Comparison of ENCODE assay signal across 14 cellular contexts in genomic region chrX:54423161-54423888, GRCh38. TPM values are rescaled to one million over a fixed set of nuclear protein-coding genes. Genes with fewer than 3 reads are reported as not detected.
DNase-seq lines count a peak whose midpoint lies in the region; TF ChIP-seq lines count a peak whose summit lies in the region.
"Had no signal": no experiment of that assay in that cellular context is flagged by ENCODE, and none has a peak within 500 bp of the region (broad histone marks: within the 10 kb centered on the region; RNA-seq: fewer than 3 reads in every experiment).

No MANE protein-coding gene starts in this region.

- no peak overlapping the region for H3K18ac ChIP-seq in H9 (ENCODE audit: insufficient read length, low read depth, low read length)

- H3K27me3 Mint-ChIP-seq in H9 (ENCODE audit: low read depth): peaks cover 6% of the 10 kb centered on the region; the same call in 1 of the 2 replicates
- H3K27me3 Mint-ChIP-seq: activated B cell treated with CpG ODN at 0.5 μM for 24 hours had no signal

- no peaks in the 10 kb centered on the region for H3K23me2 ChIP-seq in H9 (ENCODE audit: insufficient read length, low read depth, low read length, poor library complexity, severe bottlenecking)

- no peak overlapping the region for H4K5ac ChIP-seq in H9 (ENCODE audit: insufficient read length, low read depth, low read length)

- H3K27ac ChIP-seq in H9 (ENCODE audit: insufficient read length, low read depth, low read length): no peak overlapping the region
- H3K27ac ChIP-seq: SK-N-MC, transverse colon had no signal

- H3K9me3 ChIP-seq in H9 (ENCODE audit: control insufficient read depth, low read depth, low read length): peaks cover 30% of the 10 kb centered on the region
- H3K9me3 ChIP-seq: transverse colon had no signal

- H2BK20ac ChIP-seq in H9 (ENCODE audit: low read depth, low read length, poor library complexity, severe bottlenecking): no peak overlapping the region

- no peak overlapping the region for H2BK5ac ChIP-seq in H9 (ENCODE audit: insufficient read length, low read length)

- no peak overlapping the region for H2BK15ac ChIP-seq in H9 (ENCODE audit: low read depth, low read length)

- no peak overlapping the region; a peak in 1 of 5 replicates for H3K4me3 Mint-ChIP-seq in H9
- H3K4me3 Mint-ChIP-seq: activated B cell treated with CpG ODN at 0.5 μM for 24 hours; CD4-positive, alpha-beta T cell had no signal

- no peak overlapping the region for H3K14ac ChIP-seq in H9 (ENCODE audit: insufficient read depth, low read length)

- H3K56ac ChIP-seq in H9 (ENCODE audit: insufficient read length, low read depth, low read length): no peak overlapping the region

- no peak overlapping the region for H3T11ph ChIP-seq in H9 (ENCODE audit: low read length)

- H3K9me3 Mint-ChIP-seq in H9: peaks cover 66 to 72% of the 10 kb centered on the region in 2 experiments
- H3K9me3 Mint-ChIP-seq: activated B cell treated with CpG ODN at 0.5 μM for 24 hours; CD4-positive, alpha-beta T cell had no signal

- intact Hi-C loops in posterior vena cava (cut with DNase I): no loop called here

- H3K4me3 ChIP-seq in GM12865 (ENCODE audit: low read depth, low read length) (no peak overlapping the region), astrocyte of the spinal cord (ENCODE audit: low read depth, low read length) (no peak overlapping the region)
- H3K4me3 ChIP-seq: SK-N-MC, transverse colon had no signal

- no peak overlapping the region for H4K91ac ChIP-seq in H9 (ENCODE audit: insufficient read length, low read depth, low read length)

- H3K27ac Mint-ChIP-seq in H9: peak overlapping the region in 1 of 3 experiments; percentile 57; a peak in 2 of 7 replicates
- H3K27ac Mint-ChIP-seq: activated B cell treated with CpG ODN at 0.5 μM for 24 hours; CD4-positive, alpha-beta T cell had no signal

- H4K8ac ChIP-seq in H9 (replicated peaks; ENCODE audit: insufficient read length, low read depth, low read length): no peak overlapping the region

- peak; percentile 12 for DNase-seq in GM12865 (ENCODE audit: low read depth)
- peak; percentile 62 for DNase-seq in H9
- DNase-seq in astrocyte of the spinal cord (ENCODE audit: low read depth, low spot score): no peak
- DNase-seq in islet precursor cell: peak; percentile 59
- DNase-seq in SW 1271 (lab: John Stamatoyannopoulos, UW): no peak
- DNase-seq in NK-92 (lab: John Stamatoyannopoulos, UW; ENCODE audit: unreplicated experiment): no peak
- no peak for DNase-seq in DMS53 (lab: John Stamatoyannopoulos, UW)
- no peak for DNase-seq in posterior vena cava (ENCODE audit: low spot score)
- DNase-seq: activated B cell treated with CpG ODN at 0.5 μM for 24 hours; CD4-positive, alpha-beta T cell; GF-D8; stimulated activated CD4-positive, alpha-beta T cell treated with anti-CD3 and anti-CD28 coated beads, Interleukin-12 subunit alpha, Interleukin-12 subunit beta, amount 100 ng/mL, for 4 hours; transverse colon had no signal

- no peak overlapping the region for H2BK12ac ChIP-seq in H9 (ENCODE audit: insufficient read length, low read depth, low read length)

- H3K23ac ChIP-seq in H9 (ENCODE audit: insufficient read length, low read depth, low read length): no peak overlapping the region

- no peak overlapping the region for H3K9ac ChIP-seq in H9 (ENCODE audit: extremely low read depth, insufficient read length, low read length)

- no peaks in the 10 kb centered on the region for H3K27me3 ChIP-seq in H9 (ENCODE audit: insufficient read depth, low read length)
- H3K27me3 ChIP-seq: transverse colon had no signal

- no peaks in the 10 kb centered on the region for H3K79me2 ChIP-seq in H9 (ENCODE audit: insufficient read depth, low read length)

- TF ChIP-seq CTCF in GM12865 (IDR thresholded peaks at IDR 0.05; ENCODE audit: insufficient read depth, low read depth, low read length, missing control alignments) (peak; percentile 17), H9 (conservative IDR thresholded peaks at IDR 0.05) (peak; percentile 55; the same call in 2 of the 3 replicates), astrocyte of the spinal cord (IDR thresholded peaks at IDR 0.05; ENCODE audit: low read depth, low read length) (peak; percentile 9)

- H2AFZ ChIP-seq in H9 (ENCODE audit: low read length): no peak overlapping the region

- H3K36me3 Mint-ChIP-seq in H9 (ENCODE audit: insufficient read depth in 1 of 3, low read depth in 3 of 3): peaks cover 0 to 5% (median 2%) of the 10 kb centered on the region in 3 experiments; a peak in 4 of 7 replicates

- in situ Hi-C loops in astrocyte of the spinal cord (cut with HindIII; ENCODE audit: low sequenced_read_pairs): no loop called here

- no peaks in the 10 kb centered on the region for H4K20me1 ChIP-seq in H9 (ENCODE audit: control insufficient read depth, insufficient read depth, insufficient read length)

- no peaks in the 10 kb centered on the region for H3K79me1 ChIP-seq in H9 (ENCODE audit: insufficient read depth, low read depth, low read length, poor library complexity, severe bottlenecking)

- H3K4me1 ChIP-seq in H9 (ENCODE audit: insufficient read depth, low read length): no peaks in the 10 kb centered on the region
- H3K4me1 ChIP-seq: transverse colon had no signal

- no peak overlapping the region for H2AK5ac ChIP-seq in H9 (ENCODE audit: insufficient read length, low read length)

- no peak overlapping the region for H3K4ac ChIP-seq in H9 (ENCODE audit: low read depth, low read length)

- H2BK120ac ChIP-seq in H9 (ENCODE audit: low read depth, low read length, poor library complexity, severe bottlenecking): no peak overlapping the region

- WGBS in H9 (ENCODE audit: extremely low coverage, insufficient read length, low lambda C conversion rate): no CpG with 5 or more reads among the region's 14 CpGs

- H3K4me2 ChIP-seq in H9 (ENCODE audit: insufficient read depth, insufficient read length, low read length): no peak overlapping the region

- peaks cover 4% of the 10 kb centered on the region in 2 experiments; a peak in 2 of 4 replicates for H3K4me1 Mint-ChIP-seq in H9
- H3K4me1 Mint-ChIP-seq: activated B cell treated with CpG ODN at 0.5 μM for 24 hours had no signal

RNA-seq across cellular contexts. Expression of gene TSR2, which starts 16.9 kb away (rescaled TPM):
- total RNA-seq in H9 (2021): 51.5 and 51.7 TPM in 2 replicates
- 10 to 100 TPM; 38.6 to 39.3 TPM for total RNA-seq in posterior vena cava

Comparison
In these comparisons a context has a peak if more than half of its experiments do, and no peak if none do; other contexts are left out.
1. DNase-seq: peak in GM12865 (single experiment), H9 (single experiment) and islet precursor cell (single experiment); none in astrocyte of the spinal cord (single experiment), SW 1271 (0 of 2), NK-92 (single experiment), DMS53 (single experiment) and posterior vena cava (single experiment).
2. Peak in every context shown above with its lines, with median percentiles within 50 percentile points of each other: CTCF ChIP-seq.